Comparison of ENCODE assay signal across 14 cellular contexts in the genomic region with DNA sequence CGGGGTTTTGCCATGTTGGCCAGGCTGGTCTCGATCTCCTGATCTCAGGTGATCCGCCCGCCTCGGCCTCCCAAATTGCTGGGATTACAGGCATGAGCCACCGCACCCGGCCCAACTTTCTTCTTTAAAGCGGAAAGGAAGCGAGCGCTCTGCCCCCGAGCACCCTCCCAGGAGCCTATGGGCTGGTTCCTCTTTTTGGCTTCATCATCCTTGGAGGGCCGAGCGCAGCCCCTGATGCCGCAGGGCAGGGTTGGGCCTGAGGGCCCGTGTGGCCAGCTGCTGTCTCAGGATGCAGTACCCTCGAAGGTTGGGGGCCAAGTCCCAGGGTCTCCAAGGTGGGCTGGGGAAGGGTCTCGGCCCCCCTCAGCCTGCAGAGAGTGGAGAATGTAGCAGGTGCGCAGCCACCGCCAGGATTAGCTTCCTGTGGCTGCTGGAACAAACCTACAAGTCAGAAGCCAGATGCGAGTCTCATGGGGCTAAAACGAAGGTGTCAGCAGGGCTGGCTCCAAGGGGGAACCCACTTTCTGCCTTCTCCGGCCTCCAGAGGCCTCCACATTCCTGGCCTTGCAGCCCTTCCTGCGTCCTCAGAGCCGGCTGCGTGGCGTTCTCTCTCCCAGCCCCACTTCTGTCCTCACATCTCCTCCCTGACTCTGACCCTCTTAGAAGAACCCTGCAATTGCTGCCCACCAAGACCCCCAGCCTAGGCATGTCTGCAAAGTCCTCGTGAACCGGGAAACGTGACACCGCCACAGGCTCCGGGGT. TPM values are rescaled to one million over a fixed set of nuclear protein-coding genes. Genes with fewer than 3 reads are reported as not detected.
DNase-seq lines count a peak whose midpoint lies in the region; ATAC-seq and TF ChIP-seq lines count a peak whose summit lies in the region.
"Had no signal": no experiment of that assay in that cellular context is flagged by ENCODE, and none has a peak within 500 bp of the region (broad histone marks: within the 10 kb centered on the region; RNA-seq: fewer than 3 reads in every experiment).

No MANE protein-coding gene starts in this region.

- no peaks in the 10 kb centered on the region for H3K36me3 Mint-ChIP-seq in naive thymus-derived CD4-positive, alpha-beta T cell

- no peak overlapping the region for H3K4me3 ChIP-seq in GM06990 (replicated peaks; ENCODE audit: low read depth, low read length)
- no peak overlapping the region for H3K4me3 ChIP-seq in naive thymus-derived CD4-positive, alpha-beta T cell (ENCODE audit: low read length)
- H3K4me3 ChIP-seq in dorsolateral prefrontal cortex = no peak overlapping the region
- H3K4me3 ChIP-seq: adrenal gland had no signal

- no peaks in the 10 kb centered on the region for H3K4me1 ChIP-seq in naive thymus-derived CD4-positive, alpha-beta T cell (ENCODE audit: control insufficient read depth in 2 of 2, insufficient read depth in 2 of 2, low read length in 2 of 2)
- H3K4me1 ChIP-seq: parathyroid adenoma had no signal

- TF ChIP-seq CTCF in GM06990 (IDR thresholded peaks at IDR 0.05; ENCODE audit: insufficient read depth, low read length, poor library complexity, severe bottlenecking) (no peak), GM20000 (IDR thresholded peaks at IDR 0.05; ENCODE audit: extremely low read depth, missing control alignments) (no peak), dorsolateral prefrontal cortex (IDR thresholded peaks at IDR 0.05 in 54 of 56, conservative IDR thresholded peaks at IDR 0.05 in 2 of 56; ENCODE audit: low read depth in 1 of 56, partially characterized antibody in 56 of 56) (no peak)

- intact Hi-C loops in naive thymus-derived CD4-positive, alpha-beta T cell (cut with micrococcal nuclease) = loop anchor here in 1 of 2 donors (10.0 kb wide), 1 partner anchor 179 kb away; no protein-coding TSS in a partner anchor
- intact Hi-C loops in dorsolateral prefrontal cortex (cut with DNase I) = no loop called here

- peak; percentile 47 for DNase-seq in GM06990 (ENCODE audit: extremely low read depth, insufficient read length)
- peak; percentile 81 for DNase-seq in GM20000 (ENCODE audit: low spot score)
- peak; percentile 52 for DNase-seq in SKM-1 (lab: John Stamatoyannopoulos, UW; ENCODE audit: unreplicated experiment)
- DNase-seq in naive thymus-derived CD4-positive, alpha-beta T cell = peak in 1 of 9 donors; percentile 6
- DNase-seq in COLO668 (lab: John Stamatoyannopoulos, UW; ENCODE audit: unreplicated experiment) = no peak
- DNase-seq in dorsolateral prefrontal cortex = no peak
- DNase-seq: activated CD4-positive, alpha-beta T cell treated with anti-CD3 and anti-CD28 coated beads for 4 hours; activated T-cell treated with anti-CD3 and anti-CD28 coated beads, Interleukin-2, amount 50 U/mL, for 48 hours; NCI-H1694; stimulated activated CD4-positive, alpha-beta T cell treated with anti-CD3 and anti-CD28 coated beads, Interleukin-12 subunit alpha, Interleukin-12 subunit beta, amount 100 ng/mL, for 4 hours had no signal

- H3K36me3 ChIP-seq in GM06990 (ENCODE audit: control insufficient read depth, insufficient read depth, low read length) = no peaks in the 10 kb centered on the region
- no peaks in the 10 kb centered on the region for H3K36me3 ChIP-seq in naive thymus-derived CD4-positive, alpha-beta T cell (ENCODE audit: control insufficient read depth in 2 of 3, insufficient read depth in 3 of 3, low read length in 3 of 3)
- H3K36me3 ChIP-seq: adrenal gland had no signal

- POLR2A ChIA-PET in naive thymus-derived CD4-positive, alpha-beta T cell (lab: Charles Lee) = no interaction called here

- no peak overlapping the region for H3K27ac Mint-ChIP-seq in naive thymus-derived CD4-positive, alpha-beta T cell

- CTCF ChIA-PET in naive thymus-derived CD4-positive, alpha-beta T cell (lab: Charles Lee) = no interaction called here

- no peaks in the 10 kb centered on the region for H3K9me3 ChIP-seq in naive thymus-derived CD4-positive, alpha-beta T cell (ENCODE audit: control insufficient read depth in 2 of 3, low read length in 3 of 3)
- H3K9me3 ChIP-seq: adrenal gland had no signal

- ATAC-seq in naive thymus-derived CD4-positive, alpha-beta T cell = peak; percentile 51
- ATAC-seq in HG03565 (IDR thresholded peaks at IDR 0.05; ENCODE audit: unreplicated experiment) = no peak

- peaks cover 0 to 6% (median 3%) of the 10 kb centered on the region in 7 donors for H3K4me1 Mint-ChIP-seq in naive thymus-derived CD4-positive, alpha-beta T cell

- H3K27me3 ChIP-seq in GM06990 (replicated peaks; ENCODE audit: control insufficient read depth, insufficient read depth, low read length) (no peaks in the 10 kb centered on the region), dorsolateral prefrontal cortex (peaks cover 0 to 4% (median 0%) of the 10 kb centered on the region in 45 donors)
- H3K27me3 ChIP-seq in naive thymus-derived CD4-positive, alpha-beta T cell (ENCODE audit: control insufficient read depth in 2 of 2, insufficient read depth in 2 of 2, low read length in 2 of 2) = peaks cover 0 to 4% of the 10 kb centered on the region in 2 donors

- H3K4me3 Mint-ChIP-seq in naive thymus-derived CD4-positive, alpha-beta T cell = peak overlapping the region in 2 of 10 donors; percentile 38 to 83

- peaks cover 0 to 3% (median 0%) of the 10 kb centered on the region in 11 donors for H3K9me3 Mint-ChIP-seq in naive thymus-derived CD4-positive, alpha-beta T cell

- H3K27me3 Mint-ChIP-seq in naive thymus-derived CD4-positive, alpha-beta T cell = peaks cover 13 to 45% (median 22%) of the 10 kb centered on the region in 5 donors

- no peak overlapping the region for H3K27ac ChIP-seq in naive thymus-derived CD4-positive, alpha-beta T cell (ENCODE audit: low read depth, low read length)
- peak overlapping the region in 2 of 59 donors; percentile 11 to 81 for H3K27ac ChIP-seq in dorsolateral prefrontal cortex
- H3K27ac ChIP-seq: adrenal gland, C4-2B, parathyroid adenoma had no signal

RNA-seq across cellular contexts. Expression of a gene that starts 2.9 kb away (rescaled TPM):
- total RNA-seq in naive thymus-derived CD4-positive, alpha-beta T cell = 1 to 10 TPM in 1 of 5 experiments, under 1 TPM in 2, not detected in 2; 0.27 to 2.0 (median 0.66) TPM
- polyA plus RNA-seq in naive thymus-derived CD4-positive, alpha-beta T cell = not detected
- 10 to 100 TPM; 14.2 to 93.7 (median 47.5) TPM for total RNA-seq in dorsolateral prefrontal cortex

RNA-seq across cellular contexts. Expression of a gene that starts 12.3 kb away (rescaled TPM):
- 100 to 1,000 TPM; 106 to 157 (median 124) TPM for total RNA-seq in naive thymus-derived CD4-positive, alpha-beta T cell
- polyA plus RNA-seq in naive thymus-derived CD4-positive, alpha-beta T cell = 10 to 100 TPM; 29.4 to 50.0 TPM
- 10 to 100 TPM in 119 of 120 experiments, 1 to 10 TPM in 1; 8.2 to 34.3 (median 18.0) TPM for total RNA-seq in dorsolateral prefrontal cortex

RNA-seq across cellular contexts. Expression of a gene that starts 27.4 kb away (rescaled TPM):
- 10 to 100 TPM; 26.7 to 36.6 (median 32.4) TPM for total RNA-seq in naive thymus-derived CD4-positive, alpha-beta T cell
- polyA plus RNA-seq in naive thymus-derived CD4-positive, alpha-beta T cell = 1 to 10 TPM; 3.4 to 5.9 TPM
- total RNA-seq in dorsolateral prefrontal cortex = 10 to 100 TPM; 21.8 to 41.6 (median 30.1) TPM

Comparison
In these comparisons a context has a peak if more than half of its experiments do, and no peak if none do; other contexts are left out.
1. DNase-seq: peak in GM06990 (single experiment), GM20000 (single experiment) and SKM-1 (single experiment); none in COLO668 (single experiment) and dorsolateral prefrontal cortex (0 of 10).
2. RNA of a gene that starts 2.9 kb away (total RNA-seq): 14.2 to 93.7 TPM in dorsolateral prefrontal cortex; 0.27 to 2.0 TPM in naive thymus-derived CD4-positive, alpha-beta T cell; every median in the first group is over 4 times any median in the second.